Comparison of ENCODE assay signal across 12 cellular contexts in the genomic region with DNA sequence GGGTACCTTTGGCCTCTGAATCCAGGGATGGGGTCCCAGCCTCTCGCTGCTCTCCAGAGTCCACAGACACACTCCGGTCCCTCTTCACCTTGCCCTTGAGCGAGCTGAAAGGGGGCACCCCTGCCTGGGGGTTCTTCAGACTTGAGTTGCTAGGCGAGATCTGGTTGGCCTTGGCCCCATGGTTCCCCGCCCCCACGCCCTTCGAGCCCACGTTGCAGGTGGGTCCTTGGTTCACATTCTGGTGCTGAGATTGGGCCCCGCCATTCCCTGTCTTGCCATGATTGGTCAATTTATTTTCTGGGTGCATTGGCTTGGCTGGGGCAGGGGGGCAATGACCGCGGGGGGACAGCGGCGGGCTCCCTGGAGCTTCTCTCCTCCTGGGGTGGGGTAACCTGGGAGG. TPM values are rescaled to one million over a fixed set of nuclear protein-coding genes. Genes with fewer than 3 reads are reported as not detected.
A peak's percentile ranks its signal among the peaks of the same experiment; 100 is the strongest.
DNase-seq lines count a peak whose midpoint lies in the region; ATAC-seq and TF ChIP-seq lines count a peak whose summit lies in the region.
"Had no signal": no experiment of that assay in that cellular context is flagged by ENCODE, and none has a peak within 500 bp of the region (broad histone marks: within the 10 kb centered on the region; RNA-seq: fewer than 3 reads in every experiment).

No MANE protein-coding gene starts in this region.

- peak overlapping the region; percentile 34 for H3K4me3 Mint-ChIP-seq in CD4-positive, alpha-beta T cell
- peak overlapping the region in 1 of 3 donors; percentile 74 for H3K4me3 Mint-ChIP-seq in T-cell

- DNase-seq in CD4-positive, alpha-beta T cell, result no peak
- DNase-seq in T-cell (no peak), right atrium auricular region (ENCODE audit: low spot score) (no peak), sigmoid colon (no peak), putamen (ENCODE audit: low spot score) (no peak), COLO829 (ENCODE audit: low spot score) (no peak), NOMO-1 (lab: John Stamatoyannopoulos, UW; ENCODE audit: unreplicated experiment in 2 of 2) (no peak), A172 (ENCODE audit: low spot score) (no peak)
- DNase-seq: activated CD4-positive, alpha-beta T cell treated with anti-CD3 and anti-CD28 coated beads for 4 hours had no signal

- H3K4me3 ChIP-seq in right atrium auricular region, result no peak overlapping the region
- no peak overlapping the region for H3K4me3 ChIP-seq in sigmoid colon

- ATAC-seq in CD4-positive, alpha-beta T cell (ENCODE audit: poor library complexity), result no peak
- ATAC-seq in T-cell (replicated peaks in 1 of 4), result no peak

- intact Hi-C loops in CD4-positive, alpha-beta T cell (cut with DNase I, micrococcal nuclease), result loop anchor here in 1 of 2 experiments (1.0 kb wide), 1 partner anchor 18 kb away; no protein-coding TSS in a partner anchor
- intact Hi-C loops in sigmoid colon (cut with DNase I), result loop anchor here (2.0 to 5.0 kb wide), 2 partner anchors 116 to 217 kb away; a partner anchor contains a TSS

- TF ChIP-seq EP300 in sigmoid colon (IDR thresholded peaks at IDR 0.05), result no peak

- peak overlapping the region; percentile 100 for H3K27ac Mint-ChIP-seq in CD4-positive, alpha-beta T cell
- peak overlapping the region; percentile 87 to 91 for H3K27ac Mint-ChIP-seq in T-cell

- no peaks in the 10 kb centered on the region for H3K27me3 Mint-ChIP-seq in CD4-positive, alpha-beta T cell
- no peaks in the 10 kb centered on the region for H3K27me3 Mint-ChIP-seq in T-cell

- CTCF ChIA-PET in CD4-positive, alpha-beta T cell (lab: Charles Lee), result interaction anchor here (1.2 to 2.7 kb wide), 3 partner anchors 20 to 118 kb away, joined by 5 to 10 read pairs (median 9); a partner anchor contains a TSS
- CTCF ChIA-PET in T-cell (lab: Charles Lee), result interaction anchor here (0.6 to 4.0 kb wide), 3 partner anchors 16 to 37 kb away, joined by 3 to 21 read pairs (median 6); no protein-coding TSS in a partner anchor

- peak overlapping the region; percentile 96 for H3K27ac ChIP-seq in CD4-positive, alpha-beta T cell (ENCODE audit: low read depth, low read length)
- peak overlapping the region; percentile 94 to 98 for H3K27ac ChIP-seq in right atrium auricular region
- H3K27ac ChIP-seq in sigmoid colon, result peak overlapping the region; percentile 95 to 100 (median 100)
- H3K27ac ChIP-seq: KMS-11 had no signal

- H3K4me1 Mint-ChIP-seq in CD4-positive, alpha-beta T cell (ENCODE audit: low read depth), result peaks cover 57% of the 10 kb centered on the region
- peaks cover 46 to 62% (median 57%) of the 10 kb centered on the region in 3 donors for H3K4me1 Mint-ChIP-seq in T-cell

- H3K36me3 Mint-ChIP-seq in CD4-positive, alpha-beta T cell (ENCODE audit: low read depth), result peaks cover 62% of the 10 kb centered on the region
- H3K36me3 Mint-ChIP-seq in T-cell, result peaks cover 33% of the 10 kb centered on the region

- H3K9me3 ChIP-seq in CD4-positive, alpha-beta T cell (ENCODE audit: control insufficient read depth, low read length), result no peaks in the 10 kb centered on the region
- H3K9me3 ChIP-seq in right atrium auricular region, result no peaks in the 10 kb centered on the region
- no peaks in the 10 kb centered on the region for H3K9me3 ChIP-seq in sigmoid colon

- no peaks in the 10 kb centered on the region for H3K27me3 ChIP-seq in CD4-positive, alpha-beta T cell (ENCODE audit: control insufficient read depth, insufficient read depth, low read length)
- H3K27me3 ChIP-seq in right atrium auricular region (no peaks in the 10 kb centered on the region), sigmoid colon (no peaks in the 10 kb centered on the region)

- POLR2A ChIA-PET in CD4-positive, alpha-beta T cell (lab: Charles Lee), result interaction anchor here (1.2 to 10.4 kb wide), 4 partner anchors 14 to 159 kb away, joined by 3 to 157 read pairs (median 33); a partner anchor contains a TSS
- POLR2A ChIA-PET in T-cell (lab: Charles Lee), result interaction anchor here (0.5 to 1.6 kb wide), 5 partner anchors 13 to 209 kb away, joined by 3 to 12 read pairs (median 4); no protein-coding TSS in a partner anchor

- no peaks in the 10 kb centered on the region for H3K9me3 Mint-ChIP-seq in CD4-positive, alpha-beta T cell
- H3K9me3 Mint-ChIP-seq in T-cell, result no peaks in the 10 kb centered on the region

- H3K36me3 ChIP-seq in right atrium auricular region (peaks cover 50% of the 10 kb centered on the region), sigmoid colon (peaks cover 0 to 45% (median 17%) of the 10 kb centered on the region in 4 donors)

- TF ChIP-seq POLR2A in sigmoid colon (IDR thresholded peaks at IDR 0.05), result no peak

- WGBS in sigmoid colon, 2 donors, result 83 to 87% methylated on average over 13 of the region's 13 CpGs

- TF ChIP-seq CTCF in CD4-positive, alpha-beta T cell (IDR thresholded peaks at IDR 0.05), result no peak
- TF ChIP-seq CTCF in right atrium auricular region (IDR thresholded peaks at IDR 0.05) (no peak), sigmoid colon (IDR thresholded peaks at IDR 0.05) (no peak)

- peaks cover 0 to 62% of the 10 kb centered on the region in 2 donors for H3K4me1 ChIP-seq in right atrium auricular region
- peaks cover 0 to 72% (median 67%) of the 10 kb centered on the region in 4 donors for H3K4me1 ChIP-seq in sigmoid colon

RNA-seq across cellular contexts. Expression of a gene that starts 17.5 kb away (rescaled TPM):
- 100 to 1,000 TPM; 326 to 332 TPM for total RNA-seq in CD4-positive, alpha-beta T cell
- total RNA-seq in T-cell, result 100 to 1,000 TPM; 229 to 331 (median 308) TPM
- total RNA-seq in right atrium auricular region, result 10 to 100 TPM; 17.5 to 43.7 TPM
- 10 to 100 TPM in 3 of 4 donors, 1 to 10 TPM in 1; 7.9 to 46.5 (median 10.8) TPM for total RNA-seq in sigmoid colon
- polyA plus RNA-seq in sigmoid colon, result 10 to 100 TPM in 1 of 3 donors, 1 to 10 TPM in 2; 4.8 to 33.2 (median 7.4) TPM
- total RNA-seq in A172 (2014; rRNA removed; shearing (Covaris generic)), result 7.2 and 17.2 TPM in 2 replicates

RNA-seq across cellular contexts. Expression of a gene that starts 24.6 kb away (rescaled TPM):
- total RNA-seq in CD4-positive, alpha-beta T cell, result 10 to 100 TPM; 13.2 to 14.3 TPM
- total RNA-seq in T-cell, result 10 to 100 TPM in 1 of 5 donors, 1 to 10 TPM in 4; 4.7 to 10.6 (median 6.3) TPM
- under 1 TPM in 1 of 2 donors, not detected in 1; 0.16 TPM for total RNA-seq in right atrium auricular region
- not detected for total RNA-seq in sigmoid colon
- polyA plus RNA-seq in sigmoid colon, result 10 to 100 TPM in 1 of 3 donors, under 1 TPM in 2; under 0.01 to 11.5 (median 0.23) TPM
- 0.02 TPM in 1 of 2 replicates, not detected in the other for total RNA-seq in A172 (2014; rRNA removed; shearing (Covaris generic))
- total RNA-seq: renal cortical epithelial cell, SK-MEL-5 had no signal

RNA-seq across cellular contexts. Expression of a gene that starts 47.8 kb away (rescaled TPM):
- under 1 TPM in 1 of 2 experiments, not detected in 1; 0.27 TPM for total RNA-seq in CD4-positive, alpha-beta T cell
- total RNA-seq in T-cell (under 1 TPM in 1 of 5 donors, not detected in 4; 0.32 TPM), right atrium auricular region (not detected), sigmoid colon (not detected)
- not detected for polyA plus RNA-seq in sigmoid colon
- not detected in 2 replicates for total RNA-seq in A172 (2014; rRNA removed; shearing (Covaris generic))
- total RNA-seq: SK-MEL-5 had no signal

Comparison
In these comparisons a context has a peak if more than half of its experiments do, and no peak if none do; other contexts are left out.
1. RNA of a gene that starts 17.5 kb away (total RNA-seq): 326 to 332 TPM in CD4-positive, alpha-beta T cell and 229 to 331 TPM in T-cell; 17.5 to 43.7 TPM in right atrium auricular region, 7.9 to 46.5 TPM in sigmoid colon and 7.2 to 17.2 TPM in A172; every median in the first group is over 4 times any median in the second.
2. Peak in every context shown above with its lines, with median percentiles within 50 percentile points of each other: H3K27ac ChIP-seq.